In the genomic region with DNA sequence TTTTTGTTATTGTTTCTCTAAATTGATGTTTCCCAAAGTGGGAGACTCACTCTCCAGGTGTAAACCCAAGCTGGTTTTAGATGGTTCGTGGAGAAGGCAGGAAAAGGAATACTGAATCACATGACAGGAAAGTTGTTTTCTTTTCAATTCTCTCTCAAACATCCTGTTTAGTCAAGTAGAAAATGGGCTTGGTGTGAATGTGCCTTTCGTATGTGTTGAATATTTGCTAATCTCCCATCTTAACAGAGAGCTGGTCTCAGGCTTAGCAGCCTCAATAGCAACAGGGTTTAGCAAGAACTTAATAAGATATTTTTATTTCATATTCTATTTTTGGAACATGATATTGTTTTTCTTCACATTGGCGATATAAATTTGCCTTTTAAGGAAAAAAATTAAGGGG, we compare ENCODE assay signal across 19 cellular contexts.
DNase-seq lines count a peak whose midpoint lies in the region; ATAC-seq, FAIRE-seq and TF ChIP-seq lines count a peak whose summit lies in the region.
"Had no signal": no experiment of that assay in that cellular context is flagged by ENCODE, and none has a peak within 500 bp of the region (broad histone marks: within the 10 kb centered on the region; RNA-seq: fewer than 3 reads in every experiment).

No MANE protein-coding gene starts in this region.

- H3K36me3 ChIP-seq in CD8-positive, alpha-beta memory T cell (ENCODE audit: insufficient read depth, low read length): peaks cover 6% of the 10 kb centered on the region
- no peaks in the 10 kb centered on the region for H3K36me3 ChIP-seq in K562 (ENCODE audit: control insufficient read depth, insufficient read depth, low read length)
- H3K36me3 ChIP-seq: colonic mucosa had no signal

- TF ChIP-seq POLR2A in K562 (conservative IDR thresholded peaks at IDR 0.05): no peak

- H3K4me1 ChIP-seq in CD8-positive, alpha-beta memory T cell (ENCODE audit: insufficient read depth, low read length): no peaks in the 10 kb centered on the region
- H3K4me1 ChIP-seq in K562 (replicated peaks in 1 of 2; ENCODE audit: control insufficient read depth in 2 of 2, insufficient read depth in 2 of 2, low read length in 2 of 2): no peaks in the 10 kb centered on the region
- H3K4me1 ChIP-seq: body of pancreas, colonic mucosa had no signal

- no peak overlapping the region for H3K4me2 ChIP-seq in K562 (ENCODE audit: insufficient read depth, low read length)

- DNase-seq in CD8-positive, alpha-beta memory T cell: no peak
- DNase-seq in K562 (ENCODE audit: extremely low read depth in 1 of 4, low spot score in 3 of 4): no peak
- no peak for DNase-seq in HPDE6-E6E7 (ENCODE audit: extremely low spot score)
- DNase-seq in UCSD-AML1 (lab: John Stamatoyannopoulos, UW; ENCODE audit: unreplicated experiment): no peak
- DNase-seq: activated naive CD8-positive, alpha-beta T cell treated with anti-CD3 and anti-CD28 coated beads for 36 hours; body of pancreas; colonic mucosa; KG1; NCI-H1092; NCI-H2081 treated with DMSO at 0.1 percent for 48 hours; NCI-H524; stimulated activated CD4-positive, alpha-beta T cell treated with anti-CD3 and anti-CD28 coated beads, Interleukin-2, amount 100 ng/mL, for 48 hours had no signal

- WGBS in K562 (ENCODE audit: insufficient coverage, low coverage, missing lambda C conversion rate): 4% methylated on average over 3 of the region's 3 CpGs

- CTCF ChIA-PET in CD8-positive, alpha-beta memory T cell (lab: Charles Lee): no interaction called here
- CTCF ChIA-PET in K562 (lab: Yijun Ruan, JAX; ENCODE audit: low intra/inter-chr PET ratio): no interaction called here

- no peak overlapping the region for H3K9ac ChIP-seq in K562 (ENCODE audit: insufficient read depth in 1 of 2, low read depth in 2 of 2, low read length in 2 of 2)

- ATAC-seq in GM18907 (IDR thresholded peaks at IDR 0.05; ENCODE audit: unreplicated experiment): peak; percentile 57
- ATAC-seq in HG03097 (IDR thresholded peaks at IDR 0.05; ENCODE audit: low FRiP score, unreplicated experiment): peak; percentile 58
- no peak for ATAC-seq in K562
- ATAC-seq in GM21723 (IDR thresholded peaks at IDR 0.05; ENCODE audit: unreplicated experiment): no peak
- ATAC-seq in SK-N-SH treated with all-trans-retinoic acid at 6 μM for 48 hours: no peak
- ATAC-seq: activated CD4-positive, CD25-positive, alpha-beta regulatory T cell treated with anti-CD3 and anti-CD28 coated beads, Interleukin-2, amount 50 U/mL, for 24 hours; body of pancreas; left lobe of liver had no signal

- H3K79me2 ChIP-seq in K562 (ENCODE audit: control insufficient read depth, insufficient read depth, low read length): no peaks in the 10 kb centered on the region

- H3K36me3 Mint-ChIP-seq in CD8-positive, alpha-beta memory T cell: peaks cover 4 to 52% (median 17%) of the 10 kb centered on the region in 3 donors

- intact Hi-C loops in K562 (cut with micrococcal nuclease): no loop called here

- no peak for TF ChIP-seq CTCF in K562 (IDR thresholded peaks at IDR 0.05 in 2 of 3, conservative IDR thresholded peaks at IDR 0.05 in 1 of 3; ENCODE audit: insufficient read depth in 2 of 3, low read depth in 1 of 3, low read length in 3 of 3)

- H3K9me1 ChIP-seq in K562 (ENCODE audit: control insufficient read depth, insufficient read depth, low read length): no peaks in the 10 kb centered on the region

- no peaks in the 10 kb centered on the region for H3K27me3 ChIP-seq in CD8-positive, alpha-beta memory T cell (ENCODE audit: insufficient read depth, low read length, poor library complexity, severe bottlenecking)
- H3K27me3 ChIP-seq in K562 (ENCODE audit: control insufficient read depth in 2 of 2, insufficient read depth in 2 of 2, low read length in 2 of 2): no peaks in the 10 kb centered on the region; a peak in 1 of 5 replicates
- H3K27me3 ChIP-seq: body of pancreas, colonic mucosa had no signal

- peak overlapping the region in 5 of 8 donors; percentile 10 to 68 (median 17) for H3K27ac Mint-ChIP-seq in CD8-positive, alpha-beta memory T cell
- H3K27ac Mint-ChIP-seq: activated naive CD8-positive, alpha-beta T cell treated with anti-CD3 and anti-CD28 coated beads for 36 hours had no signal

- BruUV-seq in K562 (replicated peaks; lab: Mats Ljungman, UMichigan): no TSS peak

- H3K27ac ChIP-seq in CD8-positive, alpha-beta memory T cell (ENCODE audit: low read depth, low read length): no peak overlapping the region
- no peak overlapping the region for H3K27ac ChIP-seq in K562 (ENCODE audit: extremely low read depth, low read depth, low read length)
- H3K27ac ChIP-seq: body of pancreas, colonic mucosa had no signal

- H3K4me3 Mint-ChIP-seq in CD8-positive, alpha-beta memory T cell: no peak overlapping the region
- H3K4me3 Mint-ChIP-seq: activated naive CD8-positive, alpha-beta T cell treated with anti-CD3 and anti-CD28 coated beads for 36 hours had no signal

- H3K27me3 Mint-ChIP-seq in CD8-positive, alpha-beta memory T cell: no peaks in the 10 kb centered on the region
- H3K27me3 Mint-ChIP-seq: activated naive CD8-positive, alpha-beta T cell treated with anti-CD3 and anti-CD28 coated beads for 36 hours had no signal

- in situ Hi-C loops in K562 (cut with MboI): no loop called here

- H4K20me1 ChIP-seq in K562 (replicated peaks; ENCODE audit: control insufficient read depth, insufficient read depth, low read length): no peaks in the 10 kb centered on the region

- no peak overlapping the region for H3K4me3 ChIP-seq in CD8-positive, alpha-beta memory T cell (ENCODE audit: low read length)
- no peak overlapping the region for H3K4me3 ChIP-seq in K562
- H3K4me3 ChIP-seq: body of pancreas, colonic mucosa had no signal

- no peaks in the 10 kb centered on the region for H3K9me3 ChIP-seq in CD8-positive, alpha-beta memory T cell (ENCODE audit: low read length)
- no peaks in the 10 kb centered on the region for H3K9me3 ChIP-seq in K562 (replicated peaks; ENCODE audit: control insufficient read depth, insufficient read depth, low read depth, low read length)
- H3K9me3 ChIP-seq: body of pancreas, colonic mucosa had no signal

- peaks cover 47 to 61% (median 60%) of the 10 kb centered on the region in 3 donors for H3K4me1 Mint-ChIP-seq in CD8-positive, alpha-beta memory T cell

- POLR2A ChIA-PET in CD8-positive, alpha-beta memory T cell (lab: Charles Lee): no interaction called here
- POLR2A ChIA-PET in K562 (lab: Yijun Ruan, JAX): interaction anchor here (1.0 kb wide), 1 partner anchor 940 kb away, joined by 3 read pairs; no protein-coding TSS in a partner anchor

- no peak for TF ChIP-seq EP300 in K562 (IDR thresholded peaks at IDR 0.05; ENCODE audit: low read length)

- no peaks in the 10 kb centered on the region for H3K9me3 Mint-ChIP-seq in CD8-positive, alpha-beta memory T cell
- H3K9me3 Mint-ChIP-seq: activated naive CD8-positive, alpha-beta T cell treated with anti-CD3 and anti-CD28 coated beads for 36 hours had no signal

- FAIRE-seq in K562 (lab: Jason Lieb, UNC): no peak
- FAIRE-seq: frontal cortex had no signal

- no peak overlapping the region for H2AFZ ChIP-seq in K562 (ENCODE audit: low read depth, low read length)

- no peak for TF ChIP-seq RAD21 in K562 (CRISPR knock-in tag; conservative IDR thresholded peaks at IDR 0.05 in 1 of 2, IDR thresholded peaks at IDR 0.05 in 1 of 2)

TF ChIP-seq in K562, 482 proteins besides CTCF, POLR2A, EP300 and RAD21 (continues in another document):
- TF ChIP-seq, protein P1, sequence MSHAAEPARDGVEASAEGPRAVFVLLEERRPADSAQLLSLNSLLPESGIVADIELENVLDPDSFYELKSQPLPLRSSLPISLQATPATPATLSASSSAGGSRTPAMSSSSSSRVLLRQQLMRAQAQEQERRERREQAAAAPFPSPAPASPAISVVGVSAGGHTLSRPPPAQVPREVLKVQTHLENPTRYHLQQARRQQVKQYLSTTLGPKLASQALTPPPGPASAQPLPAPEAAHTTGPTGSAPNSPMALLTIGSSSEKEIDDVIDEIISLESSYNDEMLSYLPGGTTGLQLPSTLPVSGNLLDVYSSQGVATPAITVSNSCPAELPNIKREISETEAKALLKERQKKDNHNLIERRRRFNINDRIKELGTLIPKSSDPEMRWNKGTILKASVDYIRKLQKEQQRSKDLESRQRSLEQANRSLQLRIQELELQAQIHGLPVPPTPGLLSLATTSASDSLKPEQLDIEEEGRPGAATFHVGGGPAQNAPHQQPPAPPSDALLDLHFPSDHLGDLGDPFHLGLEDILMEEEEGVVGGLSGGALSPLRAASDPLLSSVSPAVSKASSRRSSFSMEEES (CRISPR knock-in tag; IDR thresholded peaks at IDR 0.05): peak; percentile 20; the same call in 1 of the 2 replicates
- TF ChIP-seq ZNF764 (CRISPR knock-in tag; IDR thresholded peaks at IDR 0.05; ENCODE audit: low read depth) (no peak), KAT8 (IDR thresholded peaks at IDR 0.05; ENCODE audit: low read depth) (no peak), CEBPB (tag; IDR thresholded peaks at IDR 0.05) (no peak), PHF20 (IDR thresholded peaks at IDR 0.05; ENCODE audit: partially characterized antibody) (no peak)

TF ChIP-seq in SK-N-SH treated with all-trans-retinoic acid at 6 μM for 48 hours, 23 proteins besides CTCF, POLR2A, EP300 and RAD21 (continues in another document):
- TF ChIP-seq ESRRG (CRISPR knock-in tag; IDR thresholded peaks at IDR 0.05) (no peak), SNAI2 (CRISPR knock-in tag; IDR thresholded peaks at IDR 0.05) (no peak), CSDC2 (CRISPR knock-in tag; IDR thresholded peaks at IDR 0.05) (no peak), TCF4 (CRISPR knock-in tag; IDR thresholded peaks at IDR 0.05; ENCODE audit: borderline replicate concordance) (no peak), ZNF8 (CRISPR knock-in tag; IDR thresholded peaks at IDR 0.05) (no peak), PPARA (CRISPR knock-in tag; IDR thresholded peaks at IDR 0.05; ENCODE audit: borderline replicate concordance) (no peak), OSR1 (CRISPR knock-in tag; IDR thresholded peaks at IDR 0.05) (no peak)
- TF ChIP-seq, protein P2, sequence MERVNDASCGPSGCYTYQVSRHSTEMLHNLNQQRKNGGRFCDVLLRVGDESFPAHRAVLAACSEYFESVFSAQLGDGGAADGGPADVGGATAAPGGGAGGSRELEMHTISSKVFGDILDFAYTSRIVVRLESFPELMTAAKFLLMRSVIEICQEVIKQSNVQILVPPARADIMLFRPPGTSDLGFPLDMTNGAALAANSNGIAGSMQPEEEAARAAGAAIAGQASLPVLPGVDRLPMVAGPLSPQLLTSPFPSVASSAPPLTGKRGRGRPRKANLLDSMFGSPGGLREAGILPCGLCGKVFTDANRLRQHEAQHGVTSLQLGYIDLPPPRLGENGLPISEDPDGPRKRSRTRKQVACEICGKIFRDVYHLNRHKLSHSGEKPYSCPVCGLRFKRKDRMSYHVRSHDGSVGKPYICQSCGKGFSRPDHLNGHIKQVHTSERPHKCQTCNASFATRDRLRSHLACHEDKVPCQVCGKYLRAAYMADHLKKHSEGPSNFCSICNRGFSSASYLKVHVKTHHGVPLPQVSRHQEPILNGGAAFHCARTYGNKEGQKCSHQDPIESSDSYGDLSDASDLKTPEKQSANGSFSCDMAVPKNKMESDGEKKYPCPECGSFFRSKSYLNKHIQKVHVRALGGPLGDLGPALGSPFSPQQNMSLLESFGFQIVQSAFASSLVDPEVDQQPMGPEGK (CRISPR knock-in tag; IDR thresholded peaks at IDR 0.05; ENCODE audit: borderline replicate concordance): no peak

Comparison
In these comparisons a context has a peak if more than half of its experiments do, and no peak if none do; other contexts are left out.
1. ATAC-seq: peak in GM18907 (single experiment) and HG03097 (single experiment); none in K562 (single experiment), GM21723 (single experiment) and SK-N-SH treated with all-trans-retinoic acid at 6 μM for 48 hours (single experiment).